ENCODE assay signal across 18 cellular contexts in the genomic region with DNA sequence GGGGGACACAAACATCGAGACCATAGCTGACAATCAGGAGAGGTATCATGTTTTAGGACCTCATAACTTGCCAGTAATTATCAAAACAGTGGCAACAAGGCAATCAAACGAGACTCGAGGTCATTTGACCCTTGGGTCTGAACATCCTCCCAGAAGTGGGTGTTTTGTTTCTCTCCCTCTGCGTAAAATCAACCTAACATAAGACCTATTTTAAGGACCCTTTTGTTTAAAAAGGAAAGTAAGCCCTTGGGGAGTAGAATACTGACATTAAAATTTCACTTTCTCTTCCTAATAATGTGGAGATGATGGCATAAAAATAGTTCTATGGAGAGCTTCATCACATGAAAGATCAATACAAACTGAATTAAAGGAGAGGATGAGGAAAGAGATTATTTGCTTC.
"Had no signal": no experiment of that assay in that cellular context is flagged by ENCODE, and none has a peak within 500 bp of the region (broad histone marks: within the 10 kb centered on the region; RNA-seq: fewer than 3 reads in every experiment).

No MANE protein-coding gene starts in this region.

- H3K4me3 ChIP-seq: dorsolateral prefrontal cortex, heart right ventricle, left lung, lower lobe of right lung, sigmoid colon, skin epidermis had no signal

- H3K4me1 ChIP-seq: left lung, lower lobe of right lung, sigmoid colon had no signal

- DNase-seq: cortex of kidney; dorsolateral prefrontal cortex; effector CD8-positive, alpha-beta T cell; heart right ventricle; hypothalamus; islet precursor cell; left lung; lower lobe of right lung; mesenchymal stem cell; midbrain; occipital lobe; posterior cingulate gyrus; sigmoid colon; stimulated activated CD4-positive, alpha-beta T cell treated with anti-CD3 and anti-CD28 coated beads, Interleukin-2, amount 100 ng/mL, for 24 hours; stimulated activated naive CD4-positive, alpha-beta T cell treated with Interleukin-2 at 50 U/mL for 16 hours; trophoblast cell had no signal

- H3K9me3 ChIP-seq: left lung, lower lobe of right lung, sigmoid colon had no signal

- ATAC-seq: heart right ventricle, left lung, lower lobe of right lung had no signal

- FAIRE-seq: frontal cortex had no signal

- H3K27ac ChIP-seq: dorsolateral prefrontal cortex, heart right ventricle, left lung, lower lobe of right lung, sigmoid colon, skin epidermis had no signal

- H3K36me3 ChIP-seq: heart right ventricle, left lung, lower lobe of right lung, sigmoid colon had no signal

- H3K27me3 ChIP-seq: dorsolateral prefrontal cortex, heart right ventricle, left lung, sigmoid colon had no signal
